ENCODE assay signal across 9 cellular contexts in genomic region chr11:67996622-67997459, GRCh38. TPM values are rescaled to one million over a fixed set of nuclear protein-coding genes. Genes with fewer than 3 reads are reported as not detected.
DNase-seq lines count a peak whose midpoint lies in the region; TF ChIP-seq lines count a peak whose summit lies in the region.
"Had no signal": no experiment of that assay in that cellular context is flagged by ENCODE, and none has a peak within 500 bp of the region (broad histone marks: within the 10 kb centered on the region; RNA-seq: fewer than 3 reads in every experiment).

No MANE protein-coding gene starts in this region.

- H3K79me2 ChIP-seq in trophoblast cell (ENCODE audit: control insufficient read depth, insufficient read depth, low read length, poor library complexity), result no peaks in the 10 kb centered on the region

- H4K12ac ChIP-seq in trophoblast cell (ENCODE audit: low read depth, low read length), result no peak overlapping the region

- no peak overlapping the region for H4K91ac ChIP-seq in trophoblast cell (ENCODE audit: low read depth, low read length)

- H3K79me1 ChIP-seq in trophoblast cell (ENCODE audit: low read length), result no peaks in the 10 kb centered on the region

- H3K4me3 ChIP-seq in epithelial cell of esophagus (ENCODE audit: low read length) (no peak overlapping the region), trophoblast cell (ENCODE audit: low read depth, low read length) (no peak overlapping the region)
- H3K4me3 ChIP-seq: BLaER1 treated with 17β-estradiol and CSF1 and Interleukin-3, amounts not matched to agents 10 nM and 100 nM had no signal

- H4K8ac ChIP-seq in trophoblast cell (ENCODE audit: low read depth, low read length), result no peak overlapping the region

- H3K36me3 ChIP-seq in trophoblast cell (ENCODE audit: control insufficient read depth in 1 of 2, insufficient read depth in 2 of 2, low read length in 2 of 2), result no peaks in the 10 kb centered on the region

- no peak overlapping the region for H3K4ac ChIP-seq in trophoblast cell (ENCODE audit: low read depth, low read length)

- DNase-seq in SKM-1 treated with dmso at 0.1 percent for 144 hours (lab: John Stamatoyannopoulos, UW; ENCODE audit: unreplicated experiment) (peak; percentile 26), SKM-1 (lab: John Stamatoyannopoulos, UW; ENCODE audit: unreplicated experiment) (no peak), SK-N-DZ (ENCODE audit: low spot score) (peak; percentile 38), epithelial cell of esophagus (ENCODE audit: low read depth) (peak; percentile 66), trophoblast cell (peak; percentile 65 to 83), NCI-H2029 treated with DMSO at 0.1 percent for 48 hours (lab: John Stamatoyannopoulos, UW) (no peak), NCI-H1105 (lab: John Stamatoyannopoulos, UW) (no peak), NCI-H2107 treated with DMSO at 0.1 percent for 48 hours (lab: John Stamatoyannopoulos, UW; ENCODE audit: unreplicated experiment) (no peak)

- no peak overlapping the region for H2BK5ac ChIP-seq in trophoblast cell (ENCODE audit: low read depth, low read length, poor library complexity)

- no peak overlapping the region for H3K27ac ChIP-seq in trophoblast cell (ENCODE audit: low read depth, low read length)

- no peak overlapping the region for H3K9ac ChIP-seq in trophoblast cell (ENCODE audit: low read length)

- H3K4me2 ChIP-seq in trophoblast cell (ENCODE audit: low read length), result peak overlapping the region; percentile 44

- H2AFZ ChIP-seq in trophoblast cell (ENCODE audit: insufficient read depth, low read length, poor library complexity), result no peak overlapping the region

- no peak overlapping the region for H2BK12ac ChIP-seq in trophoblast cell (ENCODE audit: low read length)

- peaks cover 3% of the 10 kb centered on the region for H3K9me3 ChIP-seq in trophoblast cell (ENCODE audit: insufficient read depth, low read depth, low read length)
- H3K9me3 ChIP-seq: BLaER1 treated with 17β-estradiol and CSF1 and Interleukin-3, amounts not matched to agents 10 nM and 100 nM had no signal

- H3K27me3 ChIP-seq in trophoblast cell (ENCODE audit: insufficient read depth, low read length), result no peaks in the 10 kb centered on the region
- H3K27me3 ChIP-seq: BLaER1 treated with 17β-estradiol and CSF1 and Interleukin-3, amounts not matched to agents 10 nM and 100 nM had no signal

- TF ChIP-seq CTCF in epithelial cell of esophagus (IDR thresholded peaks at IDR 0.05; ENCODE audit: insufficient read depth, low read depth, low read length, missing control alignments), result no peak

- no peak overlapping the region for H2BK120ac ChIP-seq in trophoblast cell (ENCODE audit: insufficient read depth, low read length, poor library complexity)

- H3K18ac ChIP-seq in trophoblast cell (ENCODE audit: low read length), result no peak overlapping the region

- H3K23ac ChIP-seq in trophoblast cell (ENCODE audit: low read length), result no peak overlapping the region

- no peak overlapping the region for H2AK5ac ChIP-seq in trophoblast cell (ENCODE audit: low read length)

- no peak overlapping the region for H3K14ac ChIP-seq in trophoblast cell (ENCODE audit: low read length)

- peaks cover 2 to 4% of the 10 kb centered on the region in 2 experiments for H3K4me1 ChIP-seq in trophoblast cell (ENCODE audit: control insufficient read depth in 1 of 2, insufficient read depth in 2 of 2, low read length in 2 of 2)

- no CpG with 5 or more reads among the region's 41 CpGs for WGBS in trophoblast cell (ENCODE audit: extremely low coverage, insufficient coverage, insufficient read length)

RNA-seq across cellular contexts. Expression of gene UNC93B1, which starts 7.1 kb away (rescaled TPM):
- polyA plus RNA-seq in SK-N-DZ (2014; cell fraction: cytosol; rRNA removed), result 1.2 and 4.6 TPM in 2 replicates
- polyA plus RNA-seq in SK-N-DZ (2014; cell fraction: nucleus; rRNA removed), result 0.55 and 5.1 TPM in 2 replicates
- 6.6 and 7.0 TPM in 2 replicates for polyA plus RNA-seq in trophoblast cell (2013)

RNA-seq across cellular contexts. Expression of gene ALDH3B1, which starts 13.3 kb away (rescaled TPM):
- polyA plus RNA-seq in SK-N-DZ (2014; cell fraction: cytosol; rRNA removed), result 0.77 and 1.3 TPM in 2 replicates
- polyA plus RNA-seq in SK-N-DZ (2014; cell fraction: nucleus; rRNA removed), result 1.1 TPM in 2 replicates
- 0.42 TPM in 2 replicates for polyA plus RNA-seq in trophoblast cell (2013)

RNA-seq across cellular contexts. Expression of gene NDUFS8, which starts 33.6 kb away (rescaled TPM):
- polyA plus RNA-seq in SK-N-DZ (2014; cell fraction: cytosol; rRNA removed), result 239 and 267 TPM in 2 replicates
- polyA plus RNA-seq in SK-N-DZ (2014; cell fraction: nucleus; rRNA removed), result 236 and 267 TPM in 2 replicates
- polyA plus RNA-seq in trophoblast cell (2013), result 81.4 and 85.8 TPM in 2 replicates

RNA-seq across cellular contexts. Expression of gene TCIRG1, which starts 42.0 kb away (rescaled TPM):
- 25.9 and 34.5 TPM in 2 replicates for polyA plus RNA-seq in SK-N-DZ (2014; cell fraction: cytosol; rRNA removed)
- polyA plus RNA-seq in SK-N-DZ (2014; cell fraction: nucleus; rRNA removed), result 992 and 1,068 TPM in 2 replicates
- polyA plus RNA-seq in trophoblast cell (2013), result 43.6 and 47.2 TPM in 2 replicates

Comparison
In these comparisons a context has a peak if more than half of its experiments do, and no peak if none do; other contexts are left out.
1. DNase-seq: peak in SKM-1 treated with dmso at 0.1 percent for 144 hours (single experiment), SK-N-DZ (single experiment), epithelial cell of esophagus (single experiment) and trophoblast cell (2 of 2); none in SKM-1 (single experiment), NCI-H2029 treated with DMSO at 0.1 percent for 48 hours (single experiment), NCI-H1105 (single experiment) and NCI-H2107 treated with DMSO at 0.1 percent for 48 hours (single experiment).